Comparison of ENCODE assay signal across 16 cellular contexts in the genomic region with DNA sequence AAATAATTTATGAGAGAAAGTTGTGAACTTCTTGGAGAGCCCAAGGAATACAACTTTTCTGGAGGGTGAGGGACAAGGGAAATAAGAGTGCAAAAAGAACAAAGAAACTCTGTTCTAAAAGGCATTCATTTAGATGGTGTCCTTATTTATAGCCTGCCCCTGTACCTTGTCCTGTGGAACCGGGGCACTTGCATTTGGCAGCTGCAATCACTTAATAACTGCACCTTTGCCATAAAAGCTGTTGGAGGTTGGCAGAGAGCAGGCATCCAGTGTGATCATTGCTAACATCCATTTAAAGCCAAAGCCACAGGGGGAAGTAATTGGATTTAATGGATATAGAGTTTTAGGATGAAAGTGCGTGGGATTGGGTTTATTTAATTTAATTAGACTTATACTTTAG. TPM values are rescaled to one million over a fixed set of nuclear protein-coding genes. Genes with fewer than 3 reads are reported as not detected.
DNase-seq lines count a peak whose midpoint lies in the region; ATAC-seq, FAIRE-seq and TF ChIP-seq lines count a peak whose summit lies in the region.
"Had no signal": no experiment of that assay in that cellular context is flagged by ENCODE, and none has a peak within 500 bp of the region (broad histone marks: within the 10 kb centered on the region; RNA-seq: fewer than 3 reads in every experiment).

No MANE protein-coding gene starts in this region.

- TF ChIP-seq EP300 in HepG2 (IDR thresholded peaks at IDR 0.05; ENCODE audit: low read depth in 2 of 2, low read length in 2 of 2): no peak
- TF ChIP-seq EP300 in HepG2 (CRISPR knock-in tag; IDR thresholded peaks at IDR 0.05; ENCODE audit: borderline replicate concordance): no peak

- TF ChIP-seq POLR2A in right lobe of liver (IDR thresholded peaks at IDR 0.05) (no peak), HepG2 (IDR thresholded peaks at IDR 0.05; ENCODE audit: insufficient read depth in 1 of 2, low read depth in 2 of 2, low read length in 2 of 2) (no peak)

- H3K9me3 ChIP-seq in right lobe of liver (no peaks in the 10 kb centered on the region), HepG2 (ENCODE audit: low read length) (no peaks in the 10 kb centered on the region), neutrophil (no peaks in the 10 kb centered on the region)
- H3K9me3 ChIP-seq: A549, HAP-1 had no signal

- in situ Hi-C loops in HepG2 (cut with HindIII; ENCODE audit: extremely low pct_ligation_motif_present, low pct_unique_long_range_greater_than_20kb): no loop called here

- intact Hi-C loops in right lobe of liver (cut with DNase I): no loop called here
- intact Hi-C loops in HepG2 (cut with micrococcal nuclease; ENCODE audit: unreplicated experiment): no loop called here

- H3K36me3 ChIP-seq in right lobe of liver (no peaks in the 10 kb centered on the region), HepG2 (replicated peaks in 1 of 2; ENCODE audit: control insufficient read depth in 1 of 2, insufficient read depth in 2 of 2, low read length in 2 of 2) (no peaks in the 10 kb centered on the region), neutrophil (no peaks in the 10 kb centered on the region)
- H3K36me3 ChIP-seq: HAP-1 had no signal

- BruUV-seq in HepG2 (replicated peaks; lab: Mats Ljungman, UMichigan): no TSS peak

- no peak overlapping the region for H3K27ac ChIP-seq in right lobe of liver
- no peak overlapping the region for H3K27ac ChIP-seq in HepG2 (ENCODE audit: extremely low read length, insufficient read depth, low read length)
- peak overlapping the region; percentile 10 for H3K27ac ChIP-seq in neutrophil

- no peak for FAIRE-seq in HepG2 (lab: Jason Lieb, UNC)
- FAIRE-seq: A549, D721Med, H1 had no signal

- H3K27me3 ChIP-seq in right lobe of liver (no peaks in the 10 kb centered on the region), HepG2 (ENCODE audit: control insufficient read depth in 1 of 2, insufficient read depth in 2 of 2, low read length in 2 of 2) (peaks cover 0 to 3% of the 10 kb centered on the region in 2 experiments; a peak in 1 of 5 replicates), neutrophil (no peaks in the 10 kb centered on the region)

- H3K4me1 ChIP-seq in right lobe of liver: no peaks in the 10 kb centered on the region
- H3K4me1 ChIP-seq in HepG2 (ENCODE audit: insufficient read depth, low read length): no peaks in the 10 kb centered on the region
- peaks cover 23 to 27% of the 10 kb centered on the region in 2 experiments for H3K4me1 ChIP-seq in neutrophil (ENCODE audit: control insufficient read depth in 1 of 2, insufficient read depth in 1 of 2, low read depth in 1 of 2, low read length in 1 of 2)
- H3K4me1 ChIP-seq: HAP-1 had no signal

- CTCF ChIA-PET in HepG2 (lab: Yijun Ruan, JAX; ENCODE audit: low intra/inter-chr PET ratio, low total read pairs): no interaction called here

- no peak overlapping the region for H2AFZ ChIP-seq in HepG2 (ENCODE audit: low read length)

- 79% methylated on average over 2 of the region's 2 CpGs for WGBS in right lobe of liver (ENCODE audit: insufficient coverage, low coverage, low lambda C conversion rate, missing lambda C conversion rate)
- 5% methylated on average over 2 of the region's 2 CpGs for WGBS in HepG2 (ENCODE audit: low lambda C conversion rate)

- DNase-seq in right lobe of liver (peak in 1 of 3 donors; percentile 78), HepG2 (ENCODE audit: low spot score) (no peak), cerebellar cortex (ENCODE audit: low spot score) (peak; percentile 32), cerebellar nuclear complex (lab: John Stamatoyannopoulos, UW) (no peak)
- DNase-seq: CD8-positive, alpha-beta T cell; COR-L47; DMS153; DMS79 treated with DMSO at 0.1 percent for 48 hours; EL; GDM1 had no signal

- POLR2A ChIA-PET in HepG2 (lab: Yijun Ruan, JAX): no interaction called here

- ATAC-seq in right lobe of liver: peak; percentile 61 to 84 (median 70)
- ATAC-seq in HepG2: no peak
- no peak for ATAC-seq in GM21423 (IDR thresholded peaks at IDR 0.05; ENCODE audit: unreplicated experiment)
- ATAC-seq: A549; CD8-positive, alpha-beta T cell had no signal

- H4K20me1 ChIP-seq in HepG2 (ENCODE audit: insufficient read depth, low read length): no peaks in the 10 kb centered on the region

- no peak overlapping the region for H3K9ac ChIP-seq in HepG2 (ENCODE audit: insufficient read depth, low read depth, low read length)

- H3K4me2 ChIP-seq in HepG2 (ENCODE audit: low read depth, low read length): no peak overlapping the region
- H3K4me2 ChIP-seq: A549 had no signal

- H3K4me3 ChIP-seq in right lobe of liver (no peak overlapping the region), HepG2 (replicated peaks in 1 of 3; ENCODE audit: insufficient read depth in 1 of 3, low read depth in 2 of 3, low read length in 3 of 3) (no peak overlapping the region), neutrophil (ENCODE audit: low read depth in 1 of 2, low read length in 1 of 2) (no peak overlapping the region)
- H3K4me3 ChIP-seq: A549, HAP-1 had no signal

- no peak for TF ChIP-seq RAD21 in HepG2 (CRISPR knock-in tag; IDR thresholded peaks at IDR 0.05)

- H3K79me2 ChIP-seq in HepG2 (ENCODE audit: insufficient read depth, low read length): no peaks in the 10 kb centered on the region

- TF ChIP-seq CTCF in right lobe of liver (IDR thresholded peaks at IDR 0.05): no peak
- TF ChIP-seq CTCF in HepG2 (CRISPR knock-in tag; IDR thresholded peaks at IDR 0.05): no peak
- no peak for TF ChIP-seq CTCF in neutrophil (IDR thresholded peaks at IDR 0.05)

TF ChIP-seq in HepG2, 621 proteins besides CTCF, POLR2A, EP300 and RAD21 (continues in another document):
- TF ChIP-seq, protein P1, sequence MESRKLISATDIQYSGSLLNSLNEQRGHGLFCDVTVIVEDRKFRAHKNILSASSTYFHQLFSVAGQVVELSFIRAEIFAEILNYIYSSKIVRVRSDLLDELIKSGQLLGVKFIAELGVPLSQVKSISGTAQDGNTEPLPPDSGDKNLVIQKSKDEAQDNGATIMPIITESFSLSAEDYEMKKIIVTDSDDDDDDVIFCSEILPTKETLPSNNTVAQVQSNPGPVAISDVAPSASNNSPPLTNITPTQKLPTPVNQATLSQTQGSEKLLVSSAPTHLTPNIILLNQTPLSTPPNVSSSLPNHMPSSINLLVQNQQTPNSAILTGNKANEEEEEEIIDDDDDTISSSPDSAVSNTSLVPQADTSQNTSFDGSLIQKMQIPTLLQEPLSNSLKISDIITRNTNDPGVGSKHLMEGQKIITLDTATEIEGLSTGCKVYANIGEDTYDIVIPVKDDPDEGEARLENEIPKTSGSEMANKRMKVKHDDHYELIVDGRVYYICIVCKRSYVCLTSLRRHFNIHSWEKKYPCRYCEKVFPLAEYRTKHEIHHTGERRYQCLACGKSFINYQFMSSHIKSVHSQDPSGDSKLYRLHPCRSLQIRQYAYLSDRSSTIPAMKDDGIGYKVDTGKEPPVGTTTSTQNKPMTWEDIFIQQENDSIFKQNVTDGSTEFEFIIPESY (CRISPR knock-in tag; IDR thresholded peaks at IDR 0.05): no peak
- TF ChIP-seq, protein P2, sequence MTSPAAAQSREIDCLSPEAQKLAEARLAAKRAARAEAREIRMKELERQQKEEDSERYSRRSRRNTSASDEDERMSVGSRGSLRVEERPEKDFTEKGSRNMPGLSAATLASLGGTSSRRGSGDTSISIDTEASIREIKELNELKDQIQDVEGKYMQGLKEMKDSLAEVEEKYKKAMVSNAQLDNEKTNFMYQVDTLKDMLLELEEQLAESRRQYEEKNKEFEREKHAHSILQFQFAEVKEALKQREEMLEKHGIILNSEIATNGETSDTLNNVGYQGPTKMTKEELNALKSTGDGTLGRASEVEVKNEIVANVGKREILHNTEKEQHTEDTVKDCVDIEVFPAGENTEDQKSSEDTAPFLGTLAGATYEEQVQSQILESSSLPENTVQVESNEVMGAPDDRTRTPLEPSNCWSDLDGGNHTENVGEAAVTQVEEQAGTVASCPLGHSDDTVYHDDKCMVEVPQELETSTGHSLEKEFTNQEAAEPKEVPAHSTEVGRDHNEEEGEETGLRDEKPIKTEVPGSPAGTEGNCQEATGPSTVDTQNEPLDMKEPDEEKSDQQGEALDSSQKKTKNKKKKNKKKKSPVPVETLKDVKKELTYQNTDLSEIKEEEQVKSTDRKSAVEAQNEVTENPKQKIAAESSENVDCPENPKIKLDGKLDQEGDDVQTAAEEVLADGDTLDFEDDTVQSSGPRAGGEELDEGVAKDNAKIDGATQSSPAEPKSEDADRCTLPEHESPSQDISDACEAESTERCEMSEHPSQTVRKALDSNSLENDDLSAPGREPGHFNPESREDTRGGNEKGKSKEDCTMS (CRISPR knock-in tag; conservative IDR thresholded peaks at IDR 0.05): no peak
- TF ChIP-seq ZSCAN22 (CRISPR knock-in tag; IDR thresholded peaks at IDR 0.05): no peak
- TF ChIP-seq KLF9 (CRISPR knock-in tag; IDR thresholded peaks at IDR 0.05; ENCODE audit: low read depth): no peak

RNA-seq across cellular contexts. Expression of a gene that starts 50.8 kb away (rescaled TPM):
- 100 to 1,000 TPM in 1 of 6 experiments, 10 to 100 TPM in 5; 15.9 to 149 (median 43.0) TPM for total RNA-seq in right lobe of liver
- 56.1 and 58.8 TPM in 2 replicates for total RNA-seq in HepG2 (2016; rRNA removed; fragmentation: Illumina TruSeq; extraction: Trizol)
- total RNA-seq in HepG2 (2016; cell fraction: cytosol; rRNA removed; fragmentation: Illumina TruSeq; extraction: Trizol; ENCODE audit: low read depth): 10.2 and 13.0 TPM in 2 replicates
- total RNA-seq in HepG2 (2016; cell fraction: insoluble cytoplasmic fraction; rRNA removed; fragmentation: Illumina TruSeq; extraction: Trizol): 46.1 and 56.2 TPM in 2 replicates
- 19.9 and 20.9 TPM in 2 replicates for total RNA-seq in HepG2 (2016; cell fraction: membrane; rRNA removed; fragmentation: Illumina TruSeq; extraction: Trizol)
- 74.0 and 78.2 TPM in 2 replicates for total RNA-seq in HepG2 (2016; cell fraction: nucleus; rRNA removed; fragmentation: Illumina TruSeq; extraction: Trizol)
- polyA plus RNA-seq in HepG2 (2011; rRNA removed): 42.1 and 56.2 TPM in 2 replicates
- polyA plus RNA-seq in HepG2 (2011; cell fraction: cytosol; rRNA removed): 54.8 and 55.2 TPM in 2 replicates
- polyA plus RNA-seq in HepG2 (2011; cell fraction: nucleus; rRNA removed): 207 TPM in 2 replicates
- 47.4 and 50.1 TPM in 2 replicates for polyA plus RNA-seq in HepG2 (2012)
- polyA plus RNA-seq in HepG2 (2016; cell fraction: cytosol; fragmentation: Illumina TruSeq; extraction: Trizol; ENCODE audit: low read depth): 4.1 and 4.3 TPM in 2 replicates
- 46.8 and 48.8 TPM in 2 replicates for polyA plus RNA-seq in HepG2 (2016; cell fraction: insoluble cytoplasmic fraction; fragmentation: Illumina TruSeq; extraction: Trizol; ENCODE audit: low read depth)
- 9.3 and 10.2 TPM in 2 replicates for polyA plus RNA-seq in HepG2 (2016; cell fraction: membrane; fragmentation: Illumina TruSeq; extraction: Trizol; ENCODE audit: low read depth)
- 92.7 and 107 TPM in 2 replicates for polyA plus RNA-seq in HepG2 (2016; cell fraction: nucleus; fragmentation: Illumina TruSeq; extraction: Trizol; ENCODE audit: insufficient read depth, low read depth)
- polyA minus RNA-seq in HepG2 (2011; rRNA and poly(A)+ RNA removed; ENCODE audit: low replicate concordance): 62.6 and 656 TPM in 2 replicates
- polyA minus RNA-seq in HepG2 (2011; cell fraction: cytosol; rRNA and poly(A)+ RNA removed): 24.9 and 25.8 TPM in 2 replicates
- polyA minus RNA-seq in HepG2 (2011; cell fraction: nucleus; rRNA and poly(A)+ RNA removed): 193 and 212 TPM in 2 replicates

Comparison
In these comparisons a context has a peak if more than half of its experiments do, and no peak if none do; other contexts are left out.
1. ATAC-seq: peak in right lobe of liver (4 of 4); none in HepG2 (single experiment) and GM21423 (single experiment).